ENCODE assay signal across 25 cellular contexts in genomic region chr11:62823677-62824076, GRCh38. TPM values are rescaled to one million over a fixed set of nuclear protein-coding genes. Genes with fewer than 3 reads are reported as not detected.
"Had no signal": no experiment of that assay in that cellular context is flagged by ENCODE, and none has a peak within 500 bp of the region (broad histone marks: within the 10 kb centered on the region; RNA-seq: fewer than 3 reads in every experiment).

No MANE protein-coding gene starts in this region.

- ATAC-seq: esophagus mucosa; left colon; left ventricle myocardium superior; natural killer cell treated with Interleukin-12 subunit alpha and Interleukin-12 subunit beta and Interleukin-15 and Interleukin-18, amount 100 ng/mL, for 72 hours; sciatic nerve had no signal

- H3K4me3 ChIP-seq: coronary artery, lung, skin epidermis, suprapubic skin, thyroid gland, upper lobe of left lung, uterus had no signal

- H3K27me3 ChIP-seq: suprapubic skin, thyroid gland, upper lobe of left lung, uterus had no signal

- H3K4me3 Mint-ChIP-seq: endodermal cell; natural killer cell treated with Interleukin-12 subunit alpha and Interleukin-12 subunit beta and Interleukin-15 and Interleukin-18, amount 100 ng/mL, for 72 hours had no signal

- H3K36me3 ChIP-seq: uterus had no signal

- H3K9me3 ChIP-seq: suprapubic skin, thyroid gland, upper lobe of left lung, uterus had no signal

- H2AFZ ChIP-seq: parathyroid adenoma had no signal

- H3K27me3 Mint-ChIP-seq: natural killer cell treated with Interleukin-12 subunit alpha and Interleukin-12 subunit beta and Interleukin-15 and Interleukin-18, amount 100 ng/mL, for 72 hours had no signal

- DNase-seq: central memory CD4-positive, alpha-beta T cell; effector CD4-positive, alpha-beta T cell; endodermal cell; kidney; left colon; left ventricle myocardium superior; mesendoderm; stimulated activated CD4-positive, alpha-beta T cell treated with anti-CD3 and anti-CD28 coated beads, Interleukin-2, amount 100 ng/mL, for 24 hours; stimulated activated CD4-positive, alpha-beta T cell treated with anti-CD3 and anti-CD28 coated beads, Interleukin-4, amount 100 ng/mL, for 4 hours; stimulated activated naive CD4-positive, alpha-beta T cell; thyroid gland; upper lobe of left lung; uterus had no signal

- H3K27ac Mint-ChIP-seq: endodermal cell had no signal

- H3K27ac ChIP-seq: coronary artery, parathyroid adenoma, skin epidermis, suprapubic skin, thyroid gland, upper lobe of left lung, uterus had no signal

- H3K9me3 Mint-ChIP-seq: natural killer cell treated with Interleukin-12 subunit alpha and Interleukin-12 subunit beta and Interleukin-15 and Interleukin-18, amount 100 ng/mL, for 72 hours had no signal

- H3K4me1 ChIP-seq: parathyroid adenoma, suprapubic skin, thyroid gland, uterus had no signal

- H3K9ac ChIP-seq: parathyroid adenoma had no signal

- H3K4me1 Mint-ChIP-seq: endodermal cell had no signal

RNA-seq across cellular contexts. Expression of gene TEX54, which starts 9.0 kb away (rescaled TPM):
- total RNA-seq: dermis microvascular lymphatic vessel endothelial cell, endodermal cell, esophagus mucosa, fibroblast of lung, kidney, left colon, left ventricle myocardium superior, lung, mucosa of gallbladder, omental fat pad, sciatic nerve, suprapubic skin, thyroid gland, upper lobe of left lung, uterus had no signal
- polyA plus RNA-seq: fibroblast of lung, lung had no signal
